ENCODE assay signal across 18 cellular contexts in genomic region chr10:35219292-35219691, GRCh38.
A peak's percentile ranks its signal among the peaks of the same experiment; 100 is the strongest.
DNase-seq lines count a peak whose midpoint lies in the region; ATAC-seq lines count a peak whose summit lies in the region.
"Had no signal": no experiment of that assay in that cellular context is flagged by ENCODE, and none has a peak within 500 bp of the region (broad histone marks: within the 10 kb centered on the region; RNA-seq: fewer than 3 reads in every experiment).

No MANE protein-coding gene starts in this region.

- H3K9me3 Mint-ChIP-seq in activated naive CD4-positive, alpha-beta T cell treated with anti-CD3 and anti-CD28 coated beads, Interleukin-2, amount 50 U/mL, for 24 hours = no peaks in the 10 kb centered on the region
- no peaks in the 10 kb centered on the region for H3K9me3 Mint-ChIP-seq in stimulated activated naive B cell treated with anti-CD40 and anti-IgM and Interleukin-4, amounts not matched to agents 10 μg/mL and 1 μg/mL and 100 μg/mL, for 72 hours
- H3K9me3 Mint-ChIP-seq: brain, neural progenitor cell had no signal

- peaks cover 36% of the 10 kb centered on the region for H3K4me1 Mint-ChIP-seq in activated naive CD4-positive, alpha-beta T cell treated with anti-CD3 and anti-CD28 coated beads, Interleukin-2, amount 50 U/mL, for 24 hours
- H3K4me1 Mint-ChIP-seq in stimulated activated naive B cell treated with anti-CD40 and anti-IgM and Interleukin-4, amounts not matched to agents 10 μg/mL and 1 μg/mL and 100 μg/mL, for 72 hours = peaks cover 15 to 19% of the 10 kb centered on the region in 2 donors

- peak overlapping the region; percentile 10 for H3K27ac Mint-ChIP-seq in activated naive CD4-positive, alpha-beta T cell treated with anti-CD3 and anti-CD28 coated beads, Interleukin-2, amount 50 U/mL, for 24 hours
- H3K27ac Mint-ChIP-seq in stimulated activated naive B cell treated with anti-CD40 and anti-IgM and Interleukin-4, amounts not matched to agents 10 μg/mL and 1 μg/mL and 100 μg/mL, for 72 hours = no peak overlapping the region
- H3K27ac Mint-ChIP-seq: progenitor cell of endocrine pancreas had no signal

- H3K36me3 Mint-ChIP-seq in activated naive CD4-positive, alpha-beta T cell treated with anti-CD3 and anti-CD28 coated beads, Interleukin-2, amount 50 U/mL, for 24 hours = no peaks in the 10 kb centered on the region
- H3K36me3 Mint-ChIP-seq in stimulated activated naive B cell treated with anti-CD40 and anti-IgM and Interleukin-4, amounts not matched to agents 10 μg/mL and 1 μg/mL and 100 μg/mL, for 72 hours = peaks cover under 1 to 3% of the 10 kb centered on the region in 2 donors
- H3K36me3 Mint-ChIP-seq: brain, neural progenitor cell had no signal

- peak; percentile 61 to 62 for ATAC-seq in activated CD4-positive, CD25-positive, alpha-beta regulatory T cell treated with anti-CD3 and anti-CD28 coated beads, Interleukin-2, amount 50 U/mL, for 24 hours
- ATAC-seq in stimulated activated naive B cell treated with anti-CD40 and anti-IgM and Interleukin-4, amounts not matched to agents 10 μg/mL and 1 μg/mL and 100 μg/mL, for 72 hours (replicated peaks) = no peak

- no peaks in the 10 kb centered on the region for H3K27me3 Mint-ChIP-seq in activated naive CD4-positive, alpha-beta T cell treated with anti-CD3 and anti-CD28 coated beads, Interleukin-2, amount 50 U/mL, for 24 hours
- peaks cover 0 to 7% of the 10 kb centered on the region in 2 donors for H3K27me3 Mint-ChIP-seq in stimulated activated naive B cell treated with anti-CD40 and anti-IgM and Interleukin-4, amounts not matched to agents 10 μg/mL and 1 μg/mL and 100 μg/mL, for 72 hours
- H3K27me3 Mint-ChIP-seq: brain, progenitor cell of endocrine pancreas had no signal

- DNase-seq in activated CD4-positive, CD25-positive, alpha-beta regulatory T cell treated with anti-CD3 and anti-CD28 coated beads, Interleukin-2, amount 50 U/mL, for 72 hours = no peak
- DNase-seq in stimulated activated CD4-positive, alpha-beta T cell treated with anti-CD3 and anti-CD28 coated beads, Interleukin-1b, Interleukin-23, amount 100 ng/mL, for 48 hours = peak; percentile 37
- no peak for DNase-seq in stimulated activated CD4-positive, alpha-beta T cell treated with anti-CD3 and anti-CD28 coated beads, Interleukin-12 subunit alpha, Interleukin-12 subunit beta, amount 100 ng/mL, for 4 hours
- peak; percentile 56 for DNase-seq in stimulated activated CD4-positive, alpha-beta T cell treated with anti-CD3 and anti-CD28 coated beads, Interleukin-4, amount 100 ng/mL, for 24 hours
- DNase-seq in NCI-H748 treated with DMSO at 0.1 percent for 48 hours (lab: John Stamatoyannopoulos, UW) = no peak
- DNase-seq in stimulated activated naive B cell treated with anti-CD40 and anti-IgM and Interleukin-4, amounts not matched to agents 10 μg/mL and 1 μg/mL and 100 μg/mL, for 72 hours = no peak
- DNase-seq: Caco-2, DND-41, heart right ventricle, left lung, MM.1S, NCI-H1436, SHP77 had no signal

- H3K4me3 Mint-ChIP-seq in activated naive CD4-positive, alpha-beta T cell treated with anti-CD3 and anti-CD28 coated beads, Interleukin-2, amount 50 U/mL, for 24 hours = peak overlapping the region; percentile 0
- no peak overlapping the region for H3K4me3 Mint-ChIP-seq in stimulated activated naive B cell treated with anti-CD40 and anti-IgM and Interleukin-4, amounts not matched to agents 10 μg/mL and 1 μg/mL and 100 μg/mL, for 72 hours

Comparison
In these comparisons a context has a peak if more than half of its experiments do, and no peak if none do; other contexts are left out.
1. DNase-seq: peak in stimulated activated CD4-positive, alpha-beta T cell treated with anti-CD3 and anti-CD28 coated beads, Interleukin-1b, Interleukin-23, amount 100 ng/mL, for 48 hours (single experiment) and stimulated activated CD4-positive, alpha-beta T cell treated with anti-CD3 and anti-CD28 coated beads, Interleukin-4, amount 100 ng/mL, for 24 hours (single experiment); none in activated CD4-positive, CD25-positive, alpha-beta regulatory T cell treated with anti-CD3 and anti-CD28 coated beads, Interleukin-2, amount 50 U/mL, for 72 hours (single experiment), stimulated activated CD4-positive, alpha-beta T cell treated with anti-CD3 and anti-CD28 coated beads, Interleukin-12 subunit alpha, Interleukin-12 subunit beta, amount 100 ng/mL, for 4 hours (single experiment), NCI-H748 treated with DMSO at 0.1 percent for 48 hours (single experiment) and stimulated activated naive B cell treated with anti-CD40 and anti-IgM and Interleukin-4, amounts not matched to agents 10 μg/mL and 1 μg/mL and 100 μg/mL, for 72 hours (single experiment).
2. ATAC-seq: peak in activated CD4-positive, CD25-positive, alpha-beta regulatory T cell treated with anti-CD3 and anti-CD28 coated beads, Interleukin-2, amount 50 U/mL, for 24 hours (2 of 2); none in stimulated activated naive B cell treated with anti-CD40 and anti-IgM and Interleukin-4, amounts not matched to agents 10 μg/mL and 1 μg/mL and 100 μg/mL, for 72 hours (0 of 2).